11 cellular contexts compared by ENCODE assay signal in the genomic region with DNA sequence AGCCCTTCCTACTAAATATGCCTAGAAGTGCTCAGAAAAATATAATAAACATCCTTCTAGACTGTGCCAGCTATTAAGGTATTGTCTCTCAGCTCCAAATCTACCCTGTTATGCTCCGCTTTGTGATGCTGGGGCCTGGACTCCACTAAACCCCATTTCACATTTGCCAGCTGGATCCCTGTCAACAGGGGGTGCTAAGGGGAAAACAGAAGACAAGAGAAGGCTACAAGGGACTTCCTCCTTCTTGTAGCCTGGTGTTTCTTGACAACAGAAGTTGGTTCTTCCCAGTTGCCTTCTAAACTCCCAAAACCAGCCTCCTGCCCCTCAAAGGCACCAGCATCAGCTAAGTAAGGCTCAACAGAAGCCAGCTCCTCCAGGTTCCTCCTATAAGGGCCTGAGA. TPM values are rescaled to one million over a fixed set of nuclear protein-coding genes. Genes with fewer than 3 reads are reported as not detected.
DNase-seq lines count a peak whose midpoint lies in the region; ATAC-seq, FAIRE-seq and TF ChIP-seq lines count a peak whose summit lies in the region.
"Had no signal": no experiment of that assay in that cellular context is flagged by ENCODE, and none has a peak within 500 bp of the region (broad histone marks: within the 10 kb centered on the region; RNA-seq: fewer than 3 reads in every experiment).

No MANE protein-coding gene starts in this region.

- H3K79me2 ChIP-seq in Karpas-422 (ENCODE audit: low read length): peaks cover 79% of the 10 kb centered on the region
- peaks cover 92% of the 10 kb centered on the region for H3K79me2 ChIP-seq in astrocyte (ENCODE audit: insufficient read depth, low read length)

- POLR2A ChIA-PET in naive thymus-derived CD4-positive, alpha-beta T cell (lab: Charles Lee): interaction anchor here (0.5 to 2.1 kb wide), 5 partner anchors 9 to 1514 kb away, joined by 3 to 7 read pairs (median 6); a partner anchor contains a TSS

- H3K36me3 Mint-ChIP-seq in astrocyte (ENCODE audit: low read depth, unreplicated experiment): peaks cover 2% of the 10 kb centered on the region
- peaks cover 0 to 10% (median 4%) of the 10 kb centered on the region in 5 donors for H3K36me3 Mint-ChIP-seq in naive thymus-derived CD4-positive, alpha-beta T cell

- intact Hi-C loops in naive thymus-derived CD4-positive, alpha-beta T cell (cut with micrococcal nuclease): no loop called here

- peak; percentile 36 for ATAC-seq in naive thymus-derived CD4-positive, alpha-beta T cell
- no peak for ATAC-seq in activated CD4-positive, CD25-positive, alpha-beta regulatory T cell treated with anti-CD3 and anti-CD28 coated beads, Interleukin-2, amount 50 U/mL, for 24 hours
- ATAC-seq in GM21528 (IDR thresholded peaks at IDR 0.05; ENCODE audit: low FRiP score, unreplicated experiment): no peak

- H3K27me3 ChIP-seq in Karpas-422 (ENCODE audit: low read length): no peaks in the 10 kb centered on the region
- H3K27me3 ChIP-seq in astrocyte (ENCODE audit: insufficient read depth, low read length): no peaks in the 10 kb centered on the region
- H3K27me3 ChIP-seq in naive thymus-derived CD4-positive, alpha-beta T cell (ENCODE audit: control insufficient read depth in 2 of 2, insufficient read depth in 2 of 2, low read length in 2 of 2): no peaks in the 10 kb centered on the region

- H2AFZ ChIP-seq in Karpas-422 (ENCODE audit: low read length) (no peak overlapping the region), astrocyte (ENCODE audit: low read depth, low read length) (no peak overlapping the region)

- no peak for TF ChIP-seq CTCF in astrocyte (IDR thresholded peaks at IDR 0.05; ENCODE audit: insufficient read depth, low read depth, low read length)

- no peaks in the 10 kb centered on the region for H3K36me3 ChIP-seq in Karpas-422 (ENCODE audit: insufficient read depth, low read length)
- H3K36me3 ChIP-seq in astrocyte (ENCODE audit: insufficient read depth, low read length): no peaks in the 10 kb centered on the region
- peaks cover 0 to 6% (median 0%) of the 10 kb centered on the region in 3 experiments for H3K36me3 ChIP-seq in naive thymus-derived CD4-positive, alpha-beta T cell (ENCODE audit: control insufficient read depth in 2 of 3, insufficient read depth in 3 of 3, low read length in 3 of 3)

- H3K27ac Mint-ChIP-seq in astrocyte (ENCODE audit: unreplicated experiment): peak overlapping the region; percentile 55
- peak overlapping the region in 5 of 9 donors; percentile 8 to 79 (median 32) for H3K27ac Mint-ChIP-seq in naive thymus-derived CD4-positive, alpha-beta T cell
- H3K27ac Mint-ChIP-seq: activated B cell treated with CpG ODN at 0.5 μM for 24 hours had no signal

- H3K4me1 Mint-ChIP-seq in astrocyte (ENCODE audit: low read depth, unreplicated experiment): peaks cover 44% of the 10 kb centered on the region
- H3K4me1 Mint-ChIP-seq in naive thymus-derived CD4-positive, alpha-beta T cell: peaks cover 23 to 69% (median 46%) of the 10 kb centered on the region in 7 donors

- peak; percentile 46 for DNase-seq in EL
- DNase-seq in Karpas-422: peak; percentile 58
- no peak for DNase-seq in astrocyte (ENCODE audit: low read depth)
- DNase-seq in naive thymus-derived CD4-positive, alpha-beta T cell: no peak
- DNase-seq in RPMI8226: no peak
- DNase-seq in DMS153 (lab: John Stamatoyannopoulos, UW): no peak
- DNase-seq: activated B cell treated with CpG ODN at 0.5 μM for 24 hours, NCI-H2029, small intestine had no signal

- H3K4me2 ChIP-seq in Karpas-422 (ENCODE audit: low read depth, low read length, poor library complexity, severe bottlenecking): no peak overlapping the region
- H3K4me2 ChIP-seq in astrocyte (ENCODE audit: low read length): no peak overlapping the region

- no peaks in the 10 kb centered on the region for H3K27me3 Mint-ChIP-seq in astrocyte (ENCODE audit: low read depth, unreplicated experiment)
- no peaks in the 10 kb centered on the region for H3K27me3 Mint-ChIP-seq in naive thymus-derived CD4-positive, alpha-beta T cell
- H3K27me3 Mint-ChIP-seq: activated B cell treated with CpG ODN at 0.5 μM for 24 hours had no signal

- H3K4me3 ChIP-seq in Karpas-422 (ENCODE audit: low read length) (no peak overlapping the region), astrocyte (ENCODE audit: insufficient read depth, low read depth, low read length) (no peak overlapping the region)
- H3K4me3 ChIP-seq in naive thymus-derived CD4-positive, alpha-beta T cell (ENCODE audit: low read length): no peak overlapping the region

- H3K27ac ChIP-seq in Karpas-422 (ENCODE audit: low read length): no peak overlapping the region
- no peak overlapping the region for H3K27ac ChIP-seq in astrocyte (ENCODE audit: low read depth, low read length)
- H3K27ac ChIP-seq in naive thymus-derived CD4-positive, alpha-beta T cell (ENCODE audit: low read depth, low read length): peak overlapping the region; percentile 4

- peaks cover 34% of the 10 kb centered on the region for H3K4me1 ChIP-seq in Karpas-422 (ENCODE audit: low read length)
- peaks cover 39% of the 10 kb centered on the region for H3K4me1 ChIP-seq in astrocyte (ENCODE audit: insufficient read depth, low read length)
- H3K4me1 ChIP-seq in naive thymus-derived CD4-positive, alpha-beta T cell (ENCODE audit: control insufficient read depth in 2 of 2, insufficient read depth in 2 of 2, low read length in 2 of 2): peaks cover 4 to 10% of the 10 kb centered on the region in 2 donors

- no peaks in the 10 kb centered on the region for H3K9me2 ChIP-seq in Karpas-422 (replicated peaks; ENCODE audit: insufficient read depth, low read length)

- FAIRE-seq in astrocyte (lab: Jason Lieb, UNC): no peak
- FAIRE-seq: small intestine had no signal

- no peak overlapping the region for H3K9ac ChIP-seq in Karpas-422 (ENCODE audit: low read length)
- H3K9ac ChIP-seq in astrocyte (ENCODE audit: low read length): no peak overlapping the region

- no peak overlapping the region for H3K4me3 Mint-ChIP-seq in astrocyte (ENCODE audit: unreplicated experiment)
- H3K4me3 Mint-ChIP-seq in naive thymus-derived CD4-positive, alpha-beta T cell: peak overlapping the region in 1 of 10 donors; percentile 57
- H3K4me3 Mint-ChIP-seq: activated B cell treated with CpG ODN at 0.5 μM for 24 hours had no signal

- H3K9me3 ChIP-seq in Karpas-422 (ENCODE audit: low read length): no peaks in the 10 kb centered on the region
- H3K9me3 ChIP-seq in astrocyte (ENCODE audit: insufficient read depth, low read depth, low read length): no peaks in the 10 kb centered on the region
- no peaks in the 10 kb centered on the region for H3K9me3 ChIP-seq in naive thymus-derived CD4-positive, alpha-beta T cell (ENCODE audit: control insufficient read depth in 2 of 3, low read length in 3 of 3)

- H3K9me3 Mint-ChIP-seq in astrocyte (ENCODE audit: unreplicated experiment): no peaks in the 10 kb centered on the region
- H3K9me3 Mint-ChIP-seq in naive thymus-derived CD4-positive, alpha-beta T cell: no peaks in the 10 kb centered on the region
- H3K9me3 Mint-ChIP-seq: activated B cell treated with CpG ODN at 0.5 μM for 24 hours had no signal

- H4K20me1 ChIP-seq in Karpas-422 (ENCODE audit: insufficient read depth, low read depth, low read length): peaks cover 30% of the 10 kb centered on the region
- H4K20me1 ChIP-seq in astrocyte (ENCODE audit: insufficient read depth, low read length): no peaks in the 10 kb centered on the region

- CTCF ChIA-PET in naive thymus-derived CD4-positive, alpha-beta T cell (lab: Charles Lee): interaction anchor here (1.1 to 5.3 kb wide), 4 partner anchors 16 to 50 kb away, joined by 3 to 22 read pairs (median 6); no protein-coding TSS in a partner anchor

RNA-seq across cellular contexts. Expression of a gene that starts 5.2 kb away (rescaled TPM):
- 29.0 and 45.3 TPM in 2 replicates for total RNA-seq in Karpas-422 (2014; rRNA removed; shearing (Covaris generic); ENCODE audit: low replicate concordance)
- total RNA-seq in astrocyte: 99.3 and 111 TPM in 2 replicates
- total RNA-seq in naive thymus-derived CD4-positive, alpha-beta T cell: 100 to 1,000 TPM; 216 to 453 (median 266) TPM
- polyA plus RNA-seq in naive thymus-derived CD4-positive, alpha-beta T cell: 100 to 1,000 TPM in 1 of 2 donors, 10 to 100 TPM in 1; 27.1 to 142 TPM

RNA-seq across cellular contexts. Expression of a gene that starts 5.5 kb away (rescaled TPM):
- 2.3 and 4.6 TPM in 2 replicates for total RNA-seq in Karpas-422 (2014; rRNA removed; shearing (Covaris generic); ENCODE audit: low replicate concordance)
- total RNA-seq in astrocyte: 4.2 and 4.4 TPM in 2 replicates
- 1 to 10 TPM; 1.2 to 7.8 (median 4.6) TPM for total RNA-seq in naive thymus-derived CD4-positive, alpha-beta T cell
- 1 to 10 TPM; 2.0 to 2.7 TPM for polyA plus RNA-seq in naive thymus-derived CD4-positive, alpha-beta T cell

RNA-seq across cellular contexts. Expression of a gene that starts 28.0 kb away (rescaled TPM):
- 96.5 and 102 TPM in 2 replicates for total RNA-seq in Karpas-422 (2014; rRNA removed; shearing (Covaris generic); ENCODE audit: low replicate concordance)
- total RNA-seq in astrocyte: 63.8 and 65.8 TPM in 2 replicates
- total RNA-seq in naive thymus-derived CD4-positive, alpha-beta T cell: 10 to 100 TPM; 41.8 to 83.0 (median 69.7) TPM
- polyA plus RNA-seq in naive thymus-derived CD4-positive, alpha-beta T cell: 10 to 100 TPM; 63.2 to 78.0 TPM

RNA-seq across cellular contexts. Expression of a gene that starts 30.6 kb away (rescaled TPM):
- 0.26 TPM in 1 of 2 replicates, not detected in the other for total RNA-seq in Karpas-422 (2014; rRNA removed; shearing (Covaris generic); ENCODE audit: low replicate concordance)
- total RNA-seq in astrocyte: not detected in 2 replicates
- under 1 TPM in 1 of 5 experiments, not detected in 4; 0.42 TPM for total RNA-seq in naive thymus-derived CD4-positive, alpha-beta T cell
- not detected for polyA plus RNA-seq in naive thymus-derived CD4-positive, alpha-beta T cell
- total RNA-seq: activated B cell treated with CpG ODN at 0.5 μM for 24 hours had no signal
- polyA plus RNA-seq: small intestine had no signal

RNA-seq across cellular contexts. Expression of a gene that starts 37.4 kb away (rescaled TPM):
- total RNA-seq in Karpas-422 (2014; rRNA removed; shearing (Covaris generic); ENCODE audit: low replicate concordance): 37.4 and 40.9 TPM in 2 replicates
- 36.1 and 39.0 TPM in 2 replicates for total RNA-seq in astrocyte
- 10 to 100 TPM; 43.0 to 59.6 (median 44.1) TPM for total RNA-seq in naive thymus-derived CD4-positive, alpha-beta T cell
- polyA plus RNA-seq in naive thymus-derived CD4-positive, alpha-beta T cell: 100 to 1,000 TPM in 1 of 2 donors, 10 to 100 TPM in 1; 99.1 to 113 TPM

Comparison
In these comparisons a context has a peak if more than half of its experiments do, and no peak if none do; other contexts are left out.
1. DNase-seq: peak in EL (single experiment) and Karpas-422 (single experiment); none in astrocyte (single experiment), naive thymus-derived CD4-positive, alpha-beta T cell (0 of 9), RPMI8226 (single experiment) and DMS153 (single experiment).